8 cellular contexts compared by ENCODE assay signal in the genomic region with DNA sequence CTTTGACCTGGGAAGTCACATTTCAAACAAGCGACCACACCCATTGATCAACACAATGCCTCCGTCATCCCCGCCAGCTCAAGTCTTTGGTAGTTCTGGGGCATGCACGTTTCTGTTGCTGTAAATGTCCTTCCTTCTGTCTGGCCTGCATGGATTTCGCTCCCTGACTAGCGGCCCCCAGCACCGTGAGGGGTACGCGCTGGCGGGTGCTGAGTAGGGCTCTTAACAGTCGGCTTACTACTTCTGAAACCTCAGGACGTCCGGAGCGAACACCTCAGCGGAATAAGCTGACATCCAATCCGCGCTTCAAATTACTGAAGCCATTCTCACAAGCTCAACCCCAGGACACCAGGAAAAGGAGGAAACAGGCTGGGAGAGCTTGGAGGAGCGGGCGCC. TPM values are rescaled to one million over a fixed set of nuclear protein-coding genes. Genes with fewer than 3 reads are reported as not detected.
DNase-seq lines count a peak whose midpoint lies in the region; ATAC-seq and TF ChIP-seq lines count a peak whose summit lies in the region.

No MANE protein-coding gene starts in this region.

- H3K36me3 Mint-ChIP-seq in activated CD4-positive, alpha-beta T cell treated with anti-CD3 and anti-CD28 coated beads for 36 hours (ENCODE audit: low read depth): peaks cover 25% of the 10 kb centered on the region

- intact Hi-C loops in activated CD4-positive, alpha-beta T cell treated with anti-CD3 and anti-CD28 coated beads for 36 hours (cut with DNase I, micrococcal nuclease): loop anchor here (1.0 to 10.0 kb wide), 15 partner anchors 29 to 564 kb away; a partner anchor contains a TSS

- peak overlapping the region; percentile 79 for H2AFZ ChIP-seq in neural cell (ENCODE audit: low read depth, low read length)

- peaks cover 46% of the 10 kb centered on the region for H3K4me1 Mint-ChIP-seq in activated CD4-positive, alpha-beta T cell treated with anti-CD3 and anti-CD28 coated beads for 36 hours

- H3K9me3 Mint-ChIP-seq in activated CD4-positive, alpha-beta T cell treated with anti-CD3 and anti-CD28 coated beads for 36 hours (ENCODE audit: low read depth): peaks cover 2% of the 10 kb centered on the region

- H3K27me3 ChIP-seq in neural cell (ENCODE audit: insufficient read depth, low read depth, low read length): no peaks in the 10 kb centered on the region

- no peaks in the 10 kb centered on the region for H3K36me3 ChIP-seq in neural cell (ENCODE audit: insufficient read depth, low read length)

- no peaks in the 10 kb centered on the region for H4K20me1 ChIP-seq in neural cell (ENCODE audit: insufficient read depth)

- no peak for TF ChIP-seq RAD21 in neural cell (conservative IDR thresholded peaks at IDR 0.05)

- H3K27me3 Mint-ChIP-seq in activated CD4-positive, alpha-beta T cell treated with anti-CD3 and anti-CD28 coated beads for 36 hours: peaks cover 3% of the 10 kb centered on the region

- POLR2A ChIA-PET in activated CD4-positive, alpha-beta T cell treated with anti-CD3 and anti-CD28 coated beads for 36 hours (lab: Charles Lee): interaction anchor here (0.7 to 1.9 kb wide), 5 partner anchors 18 to 446 kb away, joined by 3 to 4 read pairs (median 4); no protein-coding TSS in a partner anchor

- H3K27ac ChIP-seq in neural cell (ENCODE audit: low read length): peak overlapping the region; percentile 91

- peak; percentile 60 for DNase-seq in Daoy (ENCODE audit: low read depth)
- DNase-seq in HT-29 (ENCODE audit: low spot score): peak; percentile 51
- peak; percentile 61 for DNase-seq in activated CD4-positive, alpha-beta T cell treated with anti-CD3 and anti-CD28 coated beads for 36 hours
- DNase-seq in erythroblast (lab: John Stamatoyannopoulos, UW): peak; percentile 72
- no peak for DNase-seq in T1000 (lab: John Stamatoyannopoulos, UW)
- DNase-seq in MV-4-11 (lab: John Stamatoyannopoulos, UW): no peak

- TF ChIP-seq POLR2A in erythroblast (IDR thresholded peaks at IDR 0.05; ENCODE audit: low read length): no peak

- no peaks in the 10 kb centered on the region for H3F3A ChIP-seq in neural cell (ENCODE audit: insufficient read depth, low read length, poor library complexity, severe bottlenecking)

- peak overlapping the region; percentile 86 for H3K4me3 Mint-ChIP-seq in activated CD4-positive, alpha-beta T cell treated with anti-CD3 and anti-CD28 coated beads for 36 hours

- TF ChIP-seq EP300 in neural cell (conservative IDR thresholded peaks at IDR 0.05; ENCODE audit: poor library complexity, severe bottlenecking): no peak

- H3K9me3 ChIP-seq in neural cell (ENCODE audit: low read length): no peaks in the 10 kb centered on the region

- H3K4me3 ChIP-seq in neural cell (ENCODE audit: low read length): peak overlapping the region; percentile 84

- H3K4me2 ChIP-seq in neural cell (ENCODE audit: low read length): peak overlapping the region; percentile 91

- H3K79me2 ChIP-seq in neural cell (replicated peaks; ENCODE audit: insufficient read depth, low read length): peaks cover 41% of the 10 kb centered on the region

- CTCF ChIA-PET in activated CD4-positive, alpha-beta T cell treated with anti-CD3 and anti-CD28 coated beads for 36 hours (lab: Charles Lee): interaction anchor here (0.7 to 2.2 kb wide), 10 partner anchors 10 to 646 kb away, joined by 3 to 7 read pairs (median 4); no protein-coding TSS in a partner anchor

- peak overlapping the region; percentile 88 for H3K9ac ChIP-seq in neural cell (ENCODE audit: low read length)

- no peaks in the 10 kb centered on the region for H3K9me2 ChIP-seq in neural cell (ENCODE audit: insufficient read depth, low read length)

- peak overlapping the region; percentile 100 for H3K27ac Mint-ChIP-seq in activated CD4-positive, alpha-beta T cell treated with anti-CD3 and anti-CD28 coated beads for 36 hours

- ATAC-seq in GM21367 (IDR thresholded peaks at IDR 0.05; ENCODE audit: unreplicated experiment): peak; percentile 23
- peak; percentile 40 for ATAC-seq in activated CD4-positive, alpha-beta T cell treated with anti-CD3 and anti-CD28 coated beads for 36 hours

- no peak for TF ChIP-seq CTCF in neural cell (IDR thresholded peaks at IDR 0.05; ENCODE audit: poor library complexity, severe bottlenecking)

TF ChIP-seq in neural cell, 6 proteins besides CTCF, POLR2A, EP300 and RAD21:
- TF ChIP-seq MXI1 (conservative IDR thresholded peaks at IDR 0.05; ENCODE audit: poor library complexity, severe bottlenecking) (no peak), SMC3 (conservative IDR thresholded peaks at IDR 0.05; ENCODE audit: poor library complexity) (no peak), TAF1 (IDR thresholded peaks at IDR 0.05; ENCODE audit: low read depth) (no peak), EZH2 (IDR thresholded peaks at IDR 0.05; ENCODE audit: borderline replicate concordance, insufficient read depth, low read length, poor library complexity, severe bottlenecking) (no peak), POLR2AphosphoS5 (IDR thresholded peaks at IDR 0.05) (no peak)
- TF ChIP-seq, protein P1, sequence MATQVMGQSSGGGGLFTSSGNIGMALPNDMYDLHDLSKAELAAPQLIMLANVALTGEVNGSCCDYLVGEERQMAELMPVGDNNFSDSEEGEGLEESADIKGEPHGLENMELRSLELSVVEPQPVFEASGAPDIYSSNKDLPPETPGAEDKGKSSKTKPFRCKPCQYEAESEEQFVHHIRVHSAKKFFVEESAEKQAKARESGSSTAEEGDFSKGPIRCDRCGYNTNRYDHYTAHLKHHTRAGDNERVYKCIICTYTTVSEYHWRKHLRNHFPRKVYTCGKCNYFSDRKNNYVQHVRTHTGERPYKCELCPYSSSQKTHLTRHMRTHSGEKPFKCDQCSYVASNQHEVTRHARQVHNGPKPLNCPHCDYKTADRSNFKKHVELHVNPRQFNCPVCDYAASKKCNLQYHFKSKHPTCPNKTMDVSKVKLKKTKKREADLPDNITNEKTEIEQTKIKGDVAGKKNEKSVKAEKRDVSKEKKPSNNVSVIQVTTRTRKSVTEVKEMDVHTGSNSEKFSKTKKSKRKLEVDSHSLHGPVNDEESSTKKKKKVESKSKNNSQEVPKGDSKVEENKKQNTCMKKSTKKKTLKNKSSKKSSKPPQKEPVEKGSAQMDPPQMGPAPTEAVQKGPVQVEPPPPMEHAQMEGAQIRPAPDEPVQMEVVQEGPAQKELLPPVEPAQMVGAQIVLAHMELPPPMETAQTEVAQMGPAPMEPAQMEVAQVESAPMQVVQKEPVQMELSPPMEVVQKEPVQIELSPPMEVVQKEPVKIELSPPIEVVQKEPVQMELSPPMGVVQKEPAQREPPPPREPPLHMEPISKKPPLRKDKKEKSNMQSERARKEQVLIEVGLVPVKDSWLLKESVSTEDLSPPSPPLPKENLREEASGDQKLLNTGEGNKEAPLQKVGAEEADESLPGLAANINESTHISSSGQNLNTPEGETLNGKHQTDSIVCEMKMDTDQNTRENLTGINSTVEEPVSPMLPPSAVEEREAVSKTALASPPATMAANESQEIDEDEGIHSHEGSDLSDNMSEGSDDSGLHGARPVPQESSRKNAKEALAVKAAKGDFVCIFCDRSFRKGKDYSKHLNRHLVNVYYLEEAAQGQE (IDR thresholded peaks at IDR 0.05; ENCODE audit: borderline replicate concordance): no peak

RNA-seq across cellular contexts. Expression of a gene that starts 0.5 kb away (rescaled TPM):
- total RNA-seq in Daoy (2014; rRNA removed; shearing (Covaris generic)): 75.3 and 95.7 TPM in 2 replicates
- total RNA-seq in HT-29 (2014; rRNA removed; shearing (Covaris generic)): 47.7 and 53.4 TPM in 2 replicates
- total RNA-seq in activated CD4-positive, alpha-beta T cell treated with anti-CD3 and anti-CD28 coated beads for 36 hours: 10 to 100 TPM; 70.3 to 77.6 TPM
- polyA plus RNA-seq in neural cell: 61.2 and 69.9 TPM in 2 replicates
- 102 and 106 TPM in 2 replicates for polyA minus RNA-seq in neural cell

RNA-seq across cellular contexts. Expression of a gene that starts 51.2 kb away (rescaled TPM):
- not detected in 2 replicates for total RNA-seq in Daoy (2014; rRNA removed; shearing (Covaris generic))
- total RNA-seq in HT-29 (2014; rRNA removed; shearing (Covaris generic)): 0.13 and 0.31 TPM in 2 replicates
- total RNA-seq in activated CD4-positive, alpha-beta T cell treated with anti-CD3 and anti-CD28 coated beads for 36 hours: under 1 TPM in 1 of 2 experiments, not detected in 1; 0.04 TPM
- polyA plus RNA-seq in neural cell: 0.20 TPM in 1 of 2 replicates, not detected in the other
- not detected in 2 replicates for polyA minus RNA-seq in neural cell

Comparison
In these comparisons a context has a peak if more than half of its experiments do, and no peak if none do; other contexts are left out.
1. DNase-seq: peak in Daoy (single experiment), HT-29 (single experiment), activated CD4-positive, alpha-beta T cell treated with anti-CD3 and anti-CD28 coated beads for 36 hours (single experiment) and erythroblast (2 of 2); none in T1000 (single experiment) and MV-4-11 (single experiment).